ENCODE assay signal across 1 cellular context in genomic region chr12:124992874-124993567, GRCh38.
TF ChIP-seq lines count a peak whose summit lies in the region.

No MANE protein-coding gene starts in this region.

TF ChIP-seq in K562, 482 proteins besides CTCF, POLR2A, EP300 and RAD21 (continued from another document and continues in another):
- TF ChIP-seq, protein P1, sequence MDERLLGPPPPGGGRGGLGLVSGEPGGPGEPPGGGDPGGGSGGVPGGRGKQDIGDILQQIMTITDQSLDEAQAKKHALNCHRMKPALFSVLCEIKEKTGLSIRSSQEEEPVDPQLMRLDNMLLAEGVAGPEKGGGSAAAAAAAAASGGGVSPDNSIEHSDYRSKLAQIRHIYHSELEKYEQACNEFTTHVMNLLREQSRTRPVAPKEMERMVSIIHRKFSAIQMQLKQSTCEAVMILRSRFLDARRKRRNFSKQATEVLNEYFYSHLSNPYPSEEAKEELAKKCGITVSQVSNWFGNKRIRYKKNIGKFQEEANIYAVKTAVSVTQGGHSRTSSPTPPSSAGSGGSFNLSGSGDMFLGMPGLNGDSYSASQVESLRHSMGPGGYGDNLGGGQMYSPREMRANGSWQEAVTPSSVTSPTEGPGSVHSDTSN (CRISPR knock-in tag; IDR thresholded peaks at IDR 0.05; ENCODE audit: low read depth): no peak
- TF ChIP-seq, protein P1 (tag; conservative IDR thresholded peaks at IDR 0.05; ENCODE audit: low read depth): 0 out of 2 replicates have a peak, but pooled peaks have one; percentile 16
- TF ChIP-seq TBP (optimal IDR thresholded peaks at IDR 0.05; ENCODE audit: low read depth, low read length) (peak; percentile 15), KLF6 (CRISPR knock-in tag; IDR thresholded peaks at IDR 0.05; ENCODE audit: borderline replicate concordance) (no peak), PHF21A (IDR thresholded peaks at IDR 0.05; ENCODE audit: borderline replicate concordance, low read depth) (peak; percentile 69; the same call in 1 of the 2 replicates), HDAC6 (IDR thresholded peaks at IDR 0.05; ENCODE audit: low read depth, low read length) (no peak), BDP1 (IDR thresholded peaks at IDR 0.05; ENCODE audit: insufficient read depth, insufficient read length) (no peak), NFIC (IDR thresholded peaks at IDR 0.05) (peak; percentile 90), RFX7 (CRISPR knock-in tag; IDR thresholded peaks at IDR 0.05) (no peak), STAG1 (CRISPR knock-in tag; IDR thresholded peaks at IDR 0.05; ENCODE audit: borderline replicate concordance) (no peak), ZNF347 (CRISPR knock-in tag; IDR thresholded peaks at IDR 0.05; ENCODE audit: low read depth) (no peak), KDM1A (IDR thresholded peaks at IDR 0.05) (peak; percentile 18 to 25; a peak in 1 of 4 replicates), YY1 (IDR thresholded peaks at IDR 0.05; ENCODE audit: borderline replicate concordance in 1 of 3, control insufficient read depth in 1 of 3, extremely low read depth in 1 of 3, insufficient read depth in 3 of 3, insufficient read length in 1 of 3, insufficient replicate concordance in 2 of 3, low read depth in 1 of 3, low read length in 2 of 3) (peak in 2 of 3 experiments; percentile 62 to 66), RBM25 (IDR thresholded peaks at IDR 0.05; ENCODE audit: low read depth, low read length, severe bottlenecking) (no peak), CHD4 (IDR thresholded peaks at IDR 0.05; ENCODE audit: insufficient read depth, insufficient replicate concordance, low read depth, low read length, poor library complexity, severe bottlenecking) (peak; percentile 53), KLF10 (CRISPR knock-in tag; IDR thresholded peaks at IDR 0.05) (no peak), LCOR (CRISPR knock-in tag; IDR thresholded peaks at IDR 0.05) (peak; percentile 63), NFRKB (IDR thresholded peaks at IDR 0.05; ENCODE audit: low read depth) (peak; percentile 53; the same call in 1 of the 2 replicates), MTA1 (IDR thresholded peaks at IDR 0.05; ENCODE audit: borderline replicate concordance) (0 out of 2 replicates have a peak, but pooled peaks have one; percentile 17), ATF1 (CRISPR knock-in tag; IDR thresholded peaks at IDR 0.05) (no peak), ATF1 (tag; IDR thresholded peaks at IDR 0.05) (peak; percentile 27), NBN (IDR thresholded peaks at IDR 0.05; ENCODE audit: low read depth) (0 out of 2 replicates have a peak, but pooled peaks have one; percentile 29), SAP30 (IDR thresholded peaks at IDR 0.05; ENCODE audit: borderline replicate concordance, insufficient read depth, low read depth, low read length, poor library complexity, severe bottlenecking) (peak; percentile 32), XRCC5 (IDR thresholded peaks at IDR 0.05; ENCODE audit: low read depth, low read length) (0 out of 2 replicates have a peak, but pooled peaks have one; percentile 75), ZEB2 (IDR thresholded peaks at IDR 0.05) (0 out of 2 replicates have a peak, but pooled peaks have one; percentile 48), GABPB1 (CRISPR knock-in tag; IDR thresholded peaks at IDR 0.05) (peak; percentile 44; the same call in 1 of the 2 replicates), SMARCE1 (IDR thresholded peaks at IDR 0.05) (0 out of 2 replicates have a peak, but pooled peaks have one; percentile 42), MEIS2 (IDR thresholded peaks at IDR 0.05; ENCODE audit: partially characterized antibody) (peak; percentile 46), MYNN (IDR thresholded peaks at IDR 0.05) (0 out of 2 replicates have a peak, but pooled peaks have one; percentile 19), MYNN (CRISPR knock-in tag; IDR thresholded peaks at IDR 0.05) (no peak), ZNF592 (IDR thresholded peaks at IDR 0.05) (0 out of 2 replicates have a peak, but pooled peaks have one; percentile 37), SMAD3 (CRISPR knock-in tag; conservative IDR thresholded peaks at IDR 0.05) (no peak)
- TF ChIP-seq, protein P2, sequence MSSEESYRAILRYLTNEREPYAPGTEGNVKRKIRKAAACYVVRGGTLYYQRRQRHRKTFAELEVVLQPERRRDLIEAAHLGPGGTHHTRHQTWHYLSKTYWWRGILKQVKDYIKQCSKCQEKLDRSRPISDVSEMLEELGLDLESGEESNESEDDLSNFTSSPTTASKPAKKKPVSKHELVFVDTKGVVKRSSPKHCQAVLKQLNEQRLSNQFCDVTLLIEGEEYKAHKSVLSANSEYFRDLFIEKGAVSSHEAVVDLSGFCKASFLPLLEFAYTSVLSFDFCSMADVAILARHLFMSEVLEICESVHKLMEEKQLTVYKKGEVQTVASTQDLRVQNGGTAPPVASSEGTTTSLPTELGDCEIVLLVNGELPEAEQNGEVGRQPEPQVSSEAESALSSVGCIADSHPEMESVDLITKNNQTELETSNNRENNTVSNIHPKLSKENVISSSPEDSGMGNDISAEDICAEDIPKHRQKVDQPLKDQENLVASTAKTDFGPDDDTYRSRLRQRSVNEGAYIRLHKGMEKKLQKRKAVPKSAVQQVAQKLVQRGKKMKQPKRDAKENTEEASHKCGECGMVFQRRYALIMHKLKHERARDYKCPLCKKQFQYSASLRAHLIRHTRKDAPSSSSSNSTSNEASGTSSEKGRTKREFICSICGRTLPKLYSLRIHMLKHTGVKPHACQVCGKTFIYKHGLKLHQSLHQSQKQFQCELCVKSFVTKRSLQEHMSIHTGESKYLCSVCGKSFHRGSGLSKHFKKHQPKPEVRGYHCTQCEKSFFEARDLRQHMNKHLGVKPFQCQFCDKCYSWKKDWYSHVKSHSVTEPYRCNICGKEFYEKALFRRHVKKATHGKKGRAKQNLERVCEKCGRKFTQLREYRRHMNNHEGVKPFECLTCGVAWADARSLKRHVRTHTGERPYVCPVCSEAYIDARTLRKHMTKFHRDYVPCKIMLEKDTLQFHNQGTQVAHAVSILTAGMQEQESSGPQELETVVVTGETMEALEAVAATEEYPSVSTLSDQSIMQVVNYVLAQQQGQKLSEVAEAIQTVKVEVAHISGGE (CRISPR knock-in tag; IDR thresholded peaks at IDR 0.05): 0 out of 6 replicates have a peak, but pooled peaks of 1 of the 3 experiments have one; percentile 51
- TF ChIP-seq, protein P3, sequence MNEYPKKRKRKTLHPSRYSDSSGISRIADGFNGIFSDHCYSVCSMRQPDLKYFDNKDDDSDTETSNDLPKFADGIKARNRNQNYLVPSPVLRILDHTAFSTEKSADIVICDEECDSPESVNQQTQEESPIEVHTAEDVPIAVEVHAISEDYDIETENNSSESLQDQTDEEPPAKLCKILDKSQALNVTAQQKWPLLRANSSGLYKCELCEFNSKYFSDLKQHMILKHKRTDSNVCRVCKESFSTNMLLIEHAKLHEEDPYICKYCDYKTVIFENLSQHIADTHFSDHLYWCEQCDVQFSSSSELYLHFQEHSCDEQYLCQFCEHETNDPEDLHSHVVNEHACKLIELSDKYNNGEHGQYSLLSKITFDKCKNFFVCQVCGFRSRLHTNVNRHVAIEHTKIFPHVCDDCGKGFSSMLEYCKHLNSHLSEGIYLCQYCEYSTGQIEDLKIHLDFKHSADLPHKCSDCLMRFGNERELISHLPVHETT (CRISPR knock-in tag; conservative IDR thresholded peaks at IDR 0.05 in 1 of 2, IDR thresholded peaks at IDR 0.05 in 1 of 2): peak in 1 of 2 experiments; percentile 4; a peak in 1 of 4 replicates
- TF ChIP-seq, protein P4, sequence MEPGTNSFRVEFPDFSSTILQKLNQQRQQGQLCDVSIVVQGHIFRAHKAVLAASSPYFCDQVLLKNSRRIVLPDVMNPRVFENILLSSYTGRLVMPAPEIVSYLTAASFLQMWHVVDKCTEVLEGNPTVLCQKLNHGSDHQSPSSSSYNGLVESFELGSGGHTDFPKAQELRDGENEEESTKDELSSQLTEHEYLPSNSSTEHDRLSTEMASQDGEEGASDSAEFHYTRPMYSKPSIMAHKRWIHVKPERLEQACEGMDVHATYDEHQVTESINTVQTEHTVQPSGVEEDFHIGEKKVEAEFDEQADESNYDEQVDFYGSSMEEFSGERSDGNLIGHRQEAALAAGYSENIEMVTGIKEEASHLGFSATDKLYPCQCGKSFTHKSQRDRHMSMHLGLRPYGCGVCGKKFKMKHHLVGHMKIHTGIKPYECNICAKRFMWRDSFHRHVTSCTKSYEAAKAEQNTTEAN (CRISPR knock-in tag; IDR thresholded peaks at IDR 0.05): no peak
- TF ChIP-seq, protein P5, sequence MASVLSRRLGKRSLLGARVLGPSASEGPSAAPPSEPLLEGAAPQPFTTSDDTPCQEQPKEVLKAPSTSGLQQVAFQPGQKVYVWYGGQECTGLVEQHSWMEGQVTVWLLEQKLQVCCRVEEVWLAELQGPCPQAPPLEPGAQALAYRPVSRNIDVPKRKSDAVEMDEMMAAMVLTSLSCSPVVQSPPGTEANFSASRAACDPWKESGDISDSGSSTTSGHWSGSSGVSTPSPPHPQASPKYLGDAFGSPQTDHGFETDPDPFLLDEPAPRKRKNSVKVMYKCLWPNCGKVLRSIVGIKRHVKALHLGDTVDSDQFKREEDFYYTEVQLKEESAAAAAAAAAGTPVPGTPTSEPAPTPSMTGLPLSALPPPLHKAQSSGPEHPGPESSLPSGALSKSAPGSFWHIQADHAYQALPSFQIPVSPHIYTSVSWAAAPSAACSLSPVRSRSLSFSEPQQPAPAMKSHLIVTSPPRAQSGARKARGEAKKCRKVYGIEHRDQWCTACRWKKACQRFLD (CRISPR knock-in tag; IDR thresholded peaks at IDR 0.05): peak; percentile 53; the same call in 1 of the 2 replicates
- TF ChIP-seq, protein P6, sequence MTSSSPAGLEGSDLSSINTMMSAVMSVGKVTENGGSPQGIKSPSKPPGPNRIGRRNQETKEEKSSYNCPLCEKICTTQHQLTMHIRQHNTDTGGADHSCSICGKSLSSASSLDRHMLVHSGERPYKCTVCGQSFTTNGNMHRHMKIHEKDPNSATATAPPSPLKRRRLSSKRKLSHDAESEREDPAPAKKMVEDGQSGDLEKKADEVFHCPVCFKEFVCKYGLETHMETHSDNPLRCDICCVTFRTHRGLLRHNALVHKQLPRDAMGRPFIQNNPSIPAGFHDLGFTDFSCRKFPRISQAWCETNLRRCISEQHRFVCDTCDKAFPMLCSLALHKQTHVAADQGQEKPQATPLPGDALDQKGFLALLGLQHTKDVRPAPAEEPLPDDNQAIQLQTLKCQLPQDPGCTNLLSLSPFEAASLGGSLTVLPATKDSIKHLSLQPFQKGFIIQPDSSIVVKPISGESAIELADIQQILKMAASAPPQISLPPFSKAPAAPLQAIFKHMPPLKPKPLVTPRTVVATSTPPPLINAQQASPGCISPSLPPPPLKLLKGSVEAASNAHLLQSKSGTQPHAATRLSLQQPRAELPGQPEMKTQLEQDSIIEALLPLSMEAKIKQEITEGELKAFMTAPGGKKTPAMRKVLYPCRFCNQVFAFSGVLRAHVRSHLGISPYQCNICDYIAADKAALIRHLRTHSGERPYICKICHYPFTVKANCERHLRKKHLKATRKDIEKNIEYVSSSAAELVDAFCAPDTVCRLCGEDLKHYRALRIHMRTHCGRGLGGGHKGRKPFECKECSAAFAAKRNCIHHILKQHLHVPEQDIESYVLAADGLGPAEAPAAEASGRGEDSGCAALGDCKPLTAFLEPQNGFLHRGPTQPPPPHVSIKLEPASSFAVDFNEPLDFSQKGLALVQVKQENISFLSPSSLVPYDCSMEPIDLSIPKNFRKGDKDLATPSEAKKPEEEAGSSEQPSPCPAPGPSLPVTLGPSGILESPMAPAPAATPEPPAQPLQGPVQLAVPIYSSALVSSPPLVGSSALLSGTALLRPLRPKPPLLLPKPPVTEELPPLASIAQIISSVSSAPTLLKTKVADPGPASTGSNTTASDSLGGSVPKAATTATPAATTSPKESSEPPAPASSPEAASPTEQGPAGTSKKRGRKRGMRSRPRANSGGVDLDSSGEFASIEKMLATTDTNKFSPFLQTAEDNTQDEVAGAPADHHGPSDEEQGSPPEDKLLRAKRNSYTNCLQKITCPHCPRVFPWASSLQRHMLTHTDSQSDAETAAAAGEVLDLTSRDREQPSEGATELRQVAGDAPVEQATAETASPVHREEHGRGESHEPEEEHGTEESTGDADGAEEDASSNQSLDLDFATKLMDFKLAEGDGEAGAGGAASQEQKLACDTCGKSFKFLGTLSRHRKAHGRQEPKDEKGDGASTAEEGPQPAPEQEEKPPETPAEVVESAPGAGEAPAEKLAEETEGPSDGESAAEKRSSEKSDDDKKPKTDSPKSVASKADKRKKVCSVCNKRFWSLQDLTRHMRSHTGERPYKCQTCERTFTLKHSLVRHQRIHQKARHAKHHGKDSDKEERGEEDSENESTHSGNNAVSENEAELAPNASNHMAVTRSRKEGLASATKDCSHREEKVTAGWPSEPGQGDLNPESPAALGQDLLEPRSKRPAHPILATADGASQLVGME (CRISPR knock-in tag; IDR thresholded peaks at IDR 0.05): no peak
